In the genomic region with DNA sequence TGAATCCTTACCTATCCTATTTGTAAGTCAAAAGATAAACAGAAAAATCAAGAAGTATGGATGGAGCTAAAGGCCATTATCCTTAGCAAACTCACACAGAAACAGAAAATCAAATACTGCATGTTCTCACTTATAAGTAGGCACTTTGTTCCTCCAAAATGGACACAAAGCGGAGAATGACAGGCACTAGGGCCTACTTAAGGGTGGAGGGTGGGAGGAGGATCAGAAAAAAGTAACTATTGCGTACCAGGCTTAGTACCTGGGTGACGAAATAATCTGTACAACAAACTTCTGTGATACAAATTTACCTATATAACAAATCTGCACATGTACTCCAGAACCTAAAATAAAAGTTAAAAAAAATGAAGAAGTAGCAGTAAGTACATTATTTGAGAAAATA, we compare ENCODE assay signal across 5 cellular contexts.
"Had no signal": no experiment of that assay in that cellular context is flagged by ENCODE, and none has a peak within 500 bp of the region (broad histone marks: within the 10 kb centered on the region; RNA-seq: fewer than 3 reads in every experiment).

No MANE protein-coding gene starts in this region.

- DNase-seq: IMR-90, KBM-7 had no signal

- ATAC-seq: HepG2, K562 had no signal

- H3K27ac ChIP-seq: HL-60 had no signal

- H3K4me3 ChIP-seq: K562 had no signal
